In the genomic region with DNA sequence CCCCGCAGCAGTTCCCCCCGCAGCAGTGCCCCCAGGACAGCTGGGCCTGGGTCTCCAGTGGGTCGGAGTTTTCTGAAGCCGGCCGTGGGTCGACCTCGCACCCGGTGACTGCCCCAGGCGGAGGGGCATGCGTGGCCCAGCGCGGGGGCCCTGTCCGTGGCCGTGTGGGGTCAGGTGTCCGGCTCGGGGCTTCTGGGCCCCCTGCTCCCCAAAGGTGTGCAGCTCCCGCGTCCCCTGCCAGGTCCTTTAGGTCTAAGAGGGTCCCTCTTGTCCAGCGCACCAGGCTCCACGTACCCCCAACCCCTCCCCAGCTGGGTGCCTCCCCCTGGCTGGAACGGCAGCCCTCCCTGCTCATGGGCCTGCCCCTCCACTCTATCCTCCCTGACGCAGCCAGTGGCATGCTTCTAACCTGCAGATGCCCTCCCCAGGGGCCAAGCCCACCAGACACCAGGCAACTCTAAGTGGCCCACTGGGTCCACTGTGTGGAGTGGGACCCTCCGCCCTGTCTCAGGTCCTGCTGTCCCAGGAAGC, we compare ENCODE assay signal across 23 cellular contexts. TPM values are rescaled to one million over a fixed set of nuclear protein-coding genes. Genes with fewer than 3 reads are reported as not detected.
DNase-seq lines count a peak whose midpoint lies in the region; ATAC-seq, FAIRE-seq and TF ChIP-seq lines count a peak whose summit lies in the region.
"Had no signal": no experiment of that assay in that cellular context is flagged by ENCODE, and none has a peak within 500 bp of the region (broad histone marks: within the 10 kb centered on the region; RNA-seq: fewer than 3 reads in every experiment).

No MANE protein-coding gene starts in this region.

- CTCF ChIA-PET in H1 (lab: Charles Lee; ENCODE audit: partially characterized antibody): interaction anchor here (1.7 to 2.4 kb wide), 3 partner anchors 9 to 13 kb away, joined by 5 to 11 read pairs (median 10); partner anchors contain the start of gene ISG15

- H3K4ac ChIP-seq in H1 (replicated peaks; ENCODE audit: insufficient read length, low read depth, low read length): no peak overlapping the region

- H3K56ac ChIP-seq in H1 (replicated peaks; ENCODE audit: insufficient read length, low read depth, low read length): no peak overlapping the region

- peaks cover 6% of the 10 kb centered on the region; the same call in 1 of the 2 replicates for H3K23me2 ChIP-seq in H1 (ENCODE audit: low read depth, low read length)

- TF ChIP-seq CTCF in right atrium auricular region (IDR thresholded peaks at IDR 0.05): no peak
- TF ChIP-seq CTCF in H1 (IDR thresholded peaks at IDR 0.05; ENCODE audit: control extremely low read depth in 1 of 3, insufficient read depth in 1 of 3, low read depth in 1 of 3, low read length in 3 of 3): no peak

- no peak overlapping the region; the same call in 1 of the 2 replicates for H4K8ac ChIP-seq in H1 (ENCODE audit: extremely low read depth, insufficient read depth, low read length)

- H2BK5ac ChIP-seq in H1 (ENCODE audit: low read depth, low read length): no peak overlapping the region

- H3K27me3 ChIP-seq in right atrium auricular region (no peaks in the 10 kb centered on the region), H1 (replicated peaks in 1 of 4; ENCODE audit: control insufficient read depth in 3 of 4, extremely low read depth in 1 of 4, insufficient read depth in 3 of 4, low read length in 3 of 4) (peaks cover 10 to 44% (median 25%) of the 10 kb centered on the region in 4 experiments), mucosa of stomach (ENCODE audit: control insufficient read depth, insufficient read depth, low read length) (peaks cover 37% of the 10 kb centered on the region)
- H3K27me3 ChIP-seq: brain microvascular endothelial cell, uterus had no signal

- no peak overlapping the region for H2AK5ac ChIP-seq in H1 (ENCODE audit: low read depth, low read length)

- peak overlapping the region; percentile 37 to 45 for H3K27ac ChIP-seq in right atrium auricular region
- H3K27ac ChIP-seq in H1 (ENCODE audit: low read depth, low read length): no peak overlapping the region
- H3K27ac ChIP-seq: brain microvascular endothelial cell, uterus had no signal

- no peak overlapping the region for H4K5ac ChIP-seq in H1 (ENCODE audit: insufficient read length, low read depth, low read length)

- H3K79me1 ChIP-seq in H1 (ENCODE audit: low read depth, low read length): no peaks in the 10 kb centered on the region

- no peak for TF ChIP-seq EP300 in H1 (IDR thresholded peaks at IDR 0.05; ENCODE audit: borderline replicate concordance in 1 of 2, low read depth in 2 of 2, low read length in 2 of 2)

- peak overlapping the region; percentile 13; the same call in 1 of the 2 replicates for H3K18ac ChIP-seq in H1 (ENCODE audit: extremely low read depth, low read length)

- no peak overlapping the region for H3K14ac ChIP-seq in H1 (ENCODE audit: insufficient read length)

- FAIRE-seq in H1 (lab: Jason Lieb, UNC): no peak

- no peak overlapping the region for H3K4me2 ChIP-seq in H1 (ENCODE audit: insufficient read depth in 1 of 2, low read depth in 2 of 2, low read length in 2 of 2)

- DNase-seq in right atrium auricular region (ENCODE audit: low spot score) (no peak), cardiac septum (ENCODE audit: low spot score) (no peak), H1 (ENCODE audit: low read depth in 1 of 2, low spot score in 2 of 2) (no peak), ureter (ENCODE audit: low spot score) (peak; percentile 43), NCI-H1092 (lab: John Stamatoyannopoulos, UW) (no peak), OCI-M2 (lab: John Stamatoyannopoulos, UW; ENCODE audit: unreplicated experiment) (no peak)
- DNase-seq: ACHN; activated CD4-positive, alpha-beta T cell treated with anti-CD3 and anti-CD28 coated beads, Interleukin-2, amount 50 U/mL, for 48 hours; activated naive CD8-positive, alpha-beta T cell treated with anti-CD3 and anti-CD28 coated beads for 36 hours; activated T-cell treated with anti-CD3 and anti-CD28 coated beads, Interleukin-2, amount 50 U/mL, for 4 hours; brain microvascular endothelial cell; CD4-positive, alpha-beta memory T cell; dorsolateral prefrontal cortex; KG1; NCI-H1092 treated with DMSO at 0.1 percent for 48 hours; stimulated activated naive CD4-positive, alpha-beta T cell treated with Interleukin-2 at 50 U/mL for 16 hours had no signal

- peaks cover 0 to 2% of the 10 kb centered on the region in 2 experiments for H4K20me1 ChIP-seq in H1 (replicated peaks in 1 of 2; ENCODE audit: control insufficient read depth in 1 of 2, insufficient read depth in 2 of 2, low read length in 2 of 2)

- H3K4me1 ChIP-seq in right atrium auricular region (peaks cover 0 to 38% of the 10 kb centered on the region in 2 donors), H1 (replicated peaks in 1 of 4; ENCODE audit: control insufficient read depth in 3 of 4, insufficient read depth in 4 of 4, low read length in 3 of 4) (peaks cover 0 to 24% (median 10%) of the 10 kb centered on the region in 4 experiments; a peak in 3 of 7 replicates), mucosa of stomach (ENCODE audit: control insufficient read depth, insufficient read depth, low read length) (peaks cover 39% of the 10 kb centered on the region)

- no peak overlapping the region for H3K23ac ChIP-seq in H1 (ENCODE audit: insufficient read length)

- no peak overlapping the region for H2BK20ac ChIP-seq in H1 (ENCODE audit: low read length)

- 84% methylated on average over 16 of the region's 23 CpGs; no CpG with 5 or more reads in 1 of the 2 experiments for WGBS in H1 (ENCODE audit: extremely low coverage in 1 of 2, insufficient coverage in 1 of 2, insufficient read length in 1 of 2, insufficient replicate concordance in 2 of 2, low coverage in 1 of 2, low lambda C conversion rate in 2 of 2, missing lambda C conversion rate in 1 of 2), 2 experiments

- peak overlapping the region; percentile 40; the same call in 1 of the 2 replicates for H2BK15ac ChIP-seq in H1 (ENCODE audit: low read length)

- TF ChIP-seq POLR2A in H1 (IDR thresholded peaks at IDR 0.05; ENCODE audit: control extremely low read depth in 1 of 2, low read depth in 2 of 2, low read length in 2 of 2): no peak

- no peak overlapping the region for H2BK120ac ChIP-seq in H1 (replicated peaks; ENCODE audit: low read depth, low read length)

- 0 out of 2 replicates have a peak overlapping the region, but pooled peaks have one; percentile 90 for H2BK12ac ChIP-seq in H1 (ENCODE audit: low read depth, low read length)

- no peaks in the 10 kb centered on the region for H3K79me2 ChIP-seq in H1 (ENCODE audit: control insufficient read depth in 1 of 2, insufficient read depth in 2 of 2, low read length in 2 of 2)

- H3K9ac ChIP-seq in H1 (replicated peaks in 1 of 4; ENCODE audit: extremely low read depth in 1 of 4, low read depth in 3 of 4, low read length in 3 of 4): no peak overlapping the region
- H3K9ac ChIP-seq in mucosa of stomach (ENCODE audit: low read length): peak overlapping the region; percentile 28

- H4K91ac ChIP-seq in H1 (replicated peaks; ENCODE audit: insufficient read length, low read length): no peak overlapping the region

- intact Hi-C loops in cardiac septum (cut with DNase I): no loop called here

- H3K36me3 ChIP-seq in right atrium auricular region: no peaks in the 10 kb centered on the region
- H3K36me3 ChIP-seq in H1 (ENCODE audit: control insufficient read depth in 2 of 4, insufficient read depth in 4 of 4, low read length in 3 of 4): no peaks in the 10 kb centered on the region
- H3K36me3 ChIP-seq in mucosa of stomach (ENCODE audit: control insufficient read depth, insufficient read depth, low read length): no peaks in the 10 kb centered on the region
- H3K36me3 ChIP-seq: brain microvascular endothelial cell, uterus had no signal

- H3K4me3 ChIP-seq in right atrium auricular region (no peak overlapping the region), H1 (ENCODE audit: extremely low read depth in 1 of 4, insufficient read depth in 2 of 4, low read depth in 3 of 4, low read length in 4 of 4) (no peak overlapping the region), mucosa of stomach (ENCODE audit: low read length) (no peak overlapping the region)
- H3K4me3 ChIP-seq: dorsolateral prefrontal cortex, HAP-1, mucosa of descending colon, uterus had no signal

- H3K9me3 ChIP-seq in right atrium auricular region (no peaks in the 10 kb centered on the region), H1 (ENCODE audit: insufficient read depth in 2 of 2, low read depth in 1 of 2, low read length in 1 of 2) (no peaks in the 10 kb centered on the region), mucosa of stomach (ENCODE audit: control insufficient read depth, low read length) (no peaks in the 10 kb centered on the region)
- H3K9me3 ChIP-seq: HAP-1, mucosa of descending colon, uterus had no signal

- no peak for ATAC-seq in GM18909 (IDR thresholded peaks at IDR 0.05; ENCODE audit: poor library complexity, unreplicated experiment)
- ATAC-seq: activated T-cell treated with anti-CD3 and anti-CD28 coated beads, Interleukin-2, amount 50 U/mL, for 4 hours had no signal

- TF ChIP-seq RAD21 in H1 (IDR thresholded peaks at IDR 0.05 in 1 of 2, conservative IDR thresholded peaks at IDR 0.05 in 1 of 2; ENCODE audit: low read depth in 2 of 2, low read length in 2 of 2): no peak

- POLR2A ChIA-PET in H1 (lab: Charles Lee; ENCODE audit: partially characterized antibody): interaction anchor here (0.9 to 2.1 kb wide), 7 partner anchors 9 to 33 kb away, joined by 3 to 11 read pairs (median 5); no protein-coding TSS in a partner anchor

- H2AFZ ChIP-seq in H1 (ENCODE audit: low read length): no peak overlapping the region

RNA-seq across cellular contexts. Expression of gene HES4, which starts 5.9 kb away (rescaled TPM):
- total RNA-seq in right atrium auricular region: 10 to 100 TPM; 31.8 to 68.4 TPM
- 56.5 TPM for total RNA-seq in cardiac septum
- 1.2 and 2.8 TPM in 2 replicates for total RNA-seq in H1 (2021; fragmentation: NEBNext Ultra II Directional; extraction: Animal tissue kit (Norgen Biotek cat#: 25700))
- 3.5 and 12.8 TPM in 2 replicates for polyA plus RNA-seq in H1 (2011; rRNA removed)
- polyA plus RNA-seq in H1 (2011; cell fraction: cytosol; rRNA removed): 8.3 TPM
- polyA plus RNA-seq in H1 (2011; cell fraction: nucleus; rRNA removed): 14.5 TPM
- 1.1 to 1.7 TPM (median 1.3 TPM) in 3 of 4 replicates, not detected in the other for polyA plus RNA-seq in H1 (2012, experiment 1 of 2)
- polyA plus RNA-seq in H1 (2012, experiment 2 of 2): 0.43 TPM
- 3.8 TPM for polyA plus RNA-seq in H1 (2013, experiment 1 of 2)
- polyA plus RNA-seq in H1 (2013, experiment 2 of 2): 3.2 TPM
- not detected in 2 replicates for polyA minus RNA-seq in H1 (2011; rRNA and poly(A)+ RNA removed)
- 4.5 TPM for polyA minus RNA-seq in H1 (2011; cell fraction: cytosol; rRNA and poly(A)+ RNA removed)
- 3.4 TPM for polyA minus RNA-seq in H1 (2011; cell fraction: nucleus; rRNA and poly(A)+ RNA removed)
- total RNA-seq in ureter: 63.6 TPM
- total RNA-seq: CD4-positive, alpha-beta memory T cell had no signal

RNA-seq across cellular contexts. Expression of gene ISG15, which starts 7.5 kb away (rescaled TPM):
- total RNA-seq in right atrium auricular region (10 to 100 TPM; 26.8 to 32.2 TPM), cardiac septum (18.2 TPM), ureter (14.9 TPM)
- 27.7 and 29.3 TPM in 2 replicates for total RNA-seq in H1 (2021; fragmentation: NEBNext Ultra II Directional; extraction: Animal tissue kit (Norgen Biotek cat#: 25700))
- 121 and 123 TPM in 2 replicates for polyA plus RNA-seq in H1 (2011; rRNA removed)
- polyA plus RNA-seq in H1 (2011; cell fraction: cytosol; rRNA removed): 83.6 TPM
- polyA plus RNA-seq in H1 (2011; cell fraction: nucleus; rRNA removed): 56.0 TPM
- 15.3 to 54.0 TPM (median 48.7 TPM) in 4 replicates for polyA plus RNA-seq in H1 (2012, experiment 1 of 2)
- 32.5 TPM for polyA plus RNA-seq in H1 (2012, experiment 2 of 2)
- 35.2 TPM for polyA plus RNA-seq in H1 (2013, experiment 1 of 2)
- polyA plus RNA-seq in H1 (2013, experiment 2 of 2): 36.8 TPM
- 6.5 and 11.0 TPM in 2 replicates for polyA minus RNA-seq in H1 (2011; rRNA and poly(A)+ RNA removed)
- 18.9 TPM for polyA minus RNA-seq in H1 (2011; cell fraction: cytosol; rRNA and poly(A)+ RNA removed)
- 13.1 TPM for polyA minus RNA-seq in H1 (2011; cell fraction: nucleus; rRNA and poly(A)+ RNA removed)

RNA-seq across cellular contexts. Expression of gene AGRN, which starts 14.1 kb away (rescaled TPM):
- total RNA-seq in right atrium auricular region (10 to 100 TPM; 22.5 to 27.9 TPM), cardiac septum (27.0 TPM), ureter (227 TPM)
- 155 and 162 TPM in 2 replicates for total RNA-seq in H1 (2021; fragmentation: NEBNext Ultra II Directional; extraction: Animal tissue kit (Norgen Biotek cat#: 25700))
- 52.3 and 104 TPM in 2 replicates for polyA plus RNA-seq in H1 (2011; rRNA removed)
- 82.7 TPM for polyA plus RNA-seq in H1 (2011; cell fraction: cytosol; rRNA removed)
- polyA plus RNA-seq in H1 (2011; cell fraction: nucleus; rRNA removed): 556 TPM
- polyA plus RNA-seq in H1 (2012, experiment 1 of 2): 93.3 to 153 TPM (median 143 TPM) in 4 replicates
- 95.8 TPM for polyA plus RNA-seq in H1 (2012, experiment 2 of 2)
- 113 TPM for polyA plus RNA-seq in H1 (2013, experiment 1 of 2)
- polyA plus RNA-seq in H1 (2013, experiment 2 of 2): 84.3 TPM
- polyA minus RNA-seq in H1 (2011; rRNA and poly(A)+ RNA removed): 35.4 and 47.0 TPM in 2 replicates
- 94.9 TPM for polyA minus RNA-seq in H1 (2011; cell fraction: cytosol; rRNA and poly(A)+ RNA removed)
- 130 TPM for polyA minus RNA-seq in H1 (2011; cell fraction: nucleus; rRNA and poly(A)+ RNA removed)
- polyA plus RNA-seq: CD4-positive, alpha-beta memory T cell had no signal

RNA-seq across cellular contexts. Expression of gene PERM1, which starts 23.9 kb away (rescaled TPM):
- total RNA-seq in right atrium auricular region: 10 to 100 TPM; 22.0 to 61.8 TPM
- 50.1 TPM for total RNA-seq in cardiac septum
- total RNA-seq in H1 (2021; fragmentation: NEBNext Ultra II Directional; extraction: Animal tissue kit (Norgen Biotek cat#: 25700)): not detected in 2 replicates
- not detected in 2 replicates for polyA plus RNA-seq in H1 (2011; rRNA removed)
- polyA plus RNA-seq in H1 (2011; cell fraction: cytosol; rRNA removed): not detected
- polyA plus RNA-seq in H1 (2011; cell fraction: nucleus; rRNA removed): not detected
- polyA plus RNA-seq in H1 (2012, experiment 1 of 2): 0.30 to 0.90 TPM (median 0.58 TPM) in 4 replicates
- polyA plus RNA-seq in H1 (2012, experiment 2 of 2): 0.20 TPM
- not detected for polyA plus RNA-seq in H1 (2013, experiment 1 of 2)
- polyA plus RNA-seq in H1 (2013, experiment 2 of 2): not detected
- not detected in 2 replicates for polyA minus RNA-seq in H1 (2011; rRNA and poly(A)+ RNA removed)
- not detected for polyA minus RNA-seq in H1 (2011; cell fraction: cytosol; rRNA and poly(A)+ RNA removed)
- not detected for polyA minus RNA-seq in H1 (2011; cell fraction: nucleus; rRNA and poly(A)+ RNA removed)
- 0.10 TPM for total RNA-seq in ureter
- total RNA-seq: activated naive CD8-positive, alpha-beta T cell treated with anti-CD3 and anti-CD28 coated beads for 36 hours; activated T-cell treated with anti-CD3 and anti-CD28 coated beads, Interleukin-2, amount 50 U/mL, for 4 hours; CD4-positive, alpha-beta memory T cell; esophagus mucosa; glomerular endothelial cell had no signal

RNA-seq across cellular contexts. Expression of gene PLEKHN1, which starts 39.6 kb away (rescaled TPM):
- under 1 TPM in 1 of 2 donors, not detected in 1; 0.59 TPM for total RNA-seq in right atrium auricular region
- total RNA-seq in cardiac septum: not detected
- 1.5 TPM in 2 replicates for total RNA-seq in H1 (2021; fragmentation: NEBNext Ultra II Directional; extraction: Animal tissue kit (Norgen Biotek cat#: 25700))
- polyA plus RNA-seq in H1 (2011; rRNA removed): 0.39 and 1.2 TPM in 2 replicates
- 0.65 TPM for polyA plus RNA-seq in H1 (2011; cell fraction: cytosol; rRNA removed)
- 4.0 TPM for polyA plus RNA-seq in H1 (2011; cell fraction: nucleus; rRNA removed)
- polyA plus RNA-seq in H1 (2012, experiment 1 of 2): 0.94 to 1.3 TPM (median 1.00 TPM) in 4 replicates
- polyA plus RNA-seq in H1 (2012, experiment 2 of 2): 0.51 TPM
- polyA plus RNA-seq in H1 (2013, experiment 1 of 2): 1.1 TPM
- 1.3 TPM for polyA plus RNA-seq in H1 (2013, experiment 2 of 2)
- 0.06 and 0.10 TPM in 2 replicates for polyA minus RNA-seq in H1 (2011; rRNA and poly(A)+ RNA removed)
- polyA minus RNA-seq in H1 (2011; cell fraction: cytosol; rRNA and poly(A)+ RNA removed): 0.88 TPM
- 1.3 TPM for polyA minus RNA-seq in H1 (2011; cell fraction: nucleus; rRNA and poly(A)+ RNA removed)
- 28.5 TPM for total RNA-seq in ureter
